Comparison of ENCODE assay signal across 29 cellular contexts in the genomic region with DNA sequence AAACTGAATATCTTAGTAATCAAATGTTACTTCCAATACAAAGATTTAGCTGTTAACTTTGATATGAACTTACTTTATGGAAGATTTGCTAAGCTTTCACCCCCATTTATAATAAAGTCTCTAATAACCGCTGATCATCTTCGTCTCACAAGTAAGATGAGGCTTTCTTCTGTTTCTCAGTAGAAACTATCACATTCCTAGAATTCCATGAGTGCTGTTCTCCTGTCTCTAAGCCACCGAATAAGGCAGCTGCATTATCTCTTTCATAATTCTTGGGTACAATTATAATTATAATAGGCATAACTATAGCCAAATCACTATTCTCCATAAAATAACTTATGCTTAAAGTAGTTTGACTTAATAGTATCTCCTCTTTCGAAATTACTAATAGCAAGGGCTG.
"Had no signal": no experiment of that assay in that cellular context is flagged by ENCODE, and none has a peak within 500 bp of the region (broad histone marks: within the 10 kb centered on the region; RNA-seq: fewer than 3 reads in every experiment).

No MANE protein-coding gene starts in this region.

- H3K36me3 Mint-ChIP-seq: immature natural killer cell; memory B cell; mesothelial cell of epicardium; naive thymus-derived CD4-positive, alpha-beta T cell; stimulated activated memory B cell treated with anti-CD40 and anti-IgM and Interleukin-4, amounts not matched to agents 10 μg/mL and 1 μg/mL and 100 μg/mL, for 72 hours; type B pancreatic cell had no signal

- H3K27ac Mint-ChIP-seq: immature natural killer cell; memory B cell; naive thymus-derived CD4-positive, alpha-beta T cell; nephron; stimulated activated memory B cell treated with anti-CD40 and anti-IgM and Interleukin-4, amounts not matched to agents 10 μg/mL and 1 μg/mL and 100 μg/mL, for 72 hours; type B pancreatic cell had no signal

- H3K79me2 ChIP-seq: hepatocyte had no signal

- H3K4me1 Mint-ChIP-seq: immature natural killer cell; memory B cell; naive thymus-derived CD4-positive, alpha-beta T cell; nephron; stimulated activated memory B cell treated with anti-CD40 and anti-IgM and Interleukin-4, amounts not matched to agents 10 μg/mL and 1 μg/mL and 100 μg/mL, for 72 hours had no signal

- H3K27me3 Mint-ChIP-seq: stimulated activated memory B cell treated with anti-CD40 and anti-IgM and Interleukin-4, amounts not matched to agents 10 μg/mL and 1 μg/mL and 100 μg/mL, for 72 hours had no signal

- H3K4me3 Mint-ChIP-seq: immature natural killer cell; memory B cell; mesothelial cell of epicardium; naive thymus-derived CD4-positive, alpha-beta T cell; nephron; stimulated activated memory B cell treated with anti-CD40 and anti-IgM and Interleukin-4, amounts not matched to agents 10 μg/mL and 1 μg/mL and 100 μg/mL, for 72 hours; type B pancreatic cell had no signal

- H3K36me3 ChIP-seq: gastrocnemius medialis, heart left ventricle, ovary, sigmoid colon, spleen, tibial artery had no signal

- H3K4me3 ChIP-seq: gastrocnemius medialis, heart left ventricle, hepatocyte, lung, mucosa of descending colon, ovary, psoas muscle, sigmoid colon, skin epidermis, spleen, testis, tibial artery had no signal

- H3K27me3 ChIP-seq: gastrocnemius medialis, heart left ventricle, hepatocyte, ovary, sigmoid colon, spleen, testis, tibial artery had no signal

- H3K27ac ChIP-seq: gastrocnemius medialis, heart left ventricle, hepatocyte, ovary, psoas muscle, sigmoid colon, skin epidermis, spleen, testis, tibial artery had no signal

- H3K4me1 ChIP-seq: gastrocnemius medialis, heart left ventricle, psoas muscle, sigmoid colon, spleen, testis, tibial artery had no signal

- H3K9me3 Mint-ChIP-seq: immature natural killer cell; memory B cell; mesothelial cell of epicardium; naive thymus-derived CD4-positive, alpha-beta T cell; nephron; stimulated activated memory B cell treated with anti-CD40 and anti-IgM and Interleukin-4, amounts not matched to agents 10 μg/mL and 1 μg/mL and 100 μg/mL, for 72 hours; type B pancreatic cell had no signal

- H2AFZ ChIP-seq: hepatocyte had no signal

- DNase-seq: cortex of kidney; effector CD4-positive, alpha-beta T cell; gastrocnemius medialis; heart left ventricle; immature natural killer cell; islet precursor cell; mucosa of descending colon; naive thymus-derived CD4-positive, alpha-beta T cell; occipital lobe; ovary; posterior cingulate gyrus; psoas muscle; right cardiac atrium; sigmoid colon; spleen; stimulated activated CD4-positive, alpha-beta T cell treated with anti-CD3 and anti-CD28 coated beads, Interleukin-4, amount 100 ng/mL, for 4 hours; stimulated activated naive CD8-positive, alpha-beta T cell treated with anti-CD3 and anti-CD28 coated beads, Interleukin-15, Interleukin-2, amounts not matched to agents 100 U/mL and 50 U/mL, for 24 hours; substantia nigra; testis; tibial artery had no signal

- H3K4me2 ChIP-seq: hepatocyte had no signal

- ATAC-seq: gastrocnemius medialis; heart left ventricle; left lobe of liver; mucosa of descending colon; naive thymus-derived CD4-positive, alpha-beta T cell; psoas muscle; right cardiac atrium; stimulated activated memory B cell treated with anti-CD40 and anti-IgM and Interleukin-4, amounts not matched to agents 10 μg/mL and 1 μg/mL and 100 μg/mL, for 72 hours; stimulated activated naive CD8-positive, alpha-beta T cell treated with anti-CD3 and anti-CD28 coated beads, Interleukin-15, Interleukin-2, amounts not matched to agents 100 U/mL and 50 U/mL, for 24 hours had no signal

- H3K9me3 ChIP-seq: gastrocnemius medialis, heart left ventricle, mucosa of descending colon, ovary, psoas muscle, sigmoid colon, spleen, testis, tibial artery had no signal
